Comparison of ENCODE assay signal across 19 cellular contexts in genomic region chr17:17965152-17965721, GRCh38. TPM values are rescaled to one million over a fixed set of nuclear protein-coding genes. Genes with fewer than 3 reads are reported as not detected.
DNase-seq lines count a peak whose midpoint lies in the region; ATAC-seq and TF ChIP-seq lines count a peak whose summit lies in the region.
"Had no signal": no experiment of that assay in that cellular context is flagged by ENCODE, and none has a peak within 500 bp of the region (broad histone marks: within the 10 kb centered on the region; RNA-seq: fewer than 3 reads in every experiment).

No MANE protein-coding gene starts in this region.

- peaks cover 52% of the 10 kb centered on the region for H3K4me1 ChIP-seq in Panc1 (ENCODE audit: control insufficient read depth, insufficient read depth, low read length)

- no peak for TF ChIP-seq CTCF in Panc1 (IDR thresholded peaks at IDR 0.05)
- no peak for TF ChIP-seq CTCF in type B pancreatic cell (conservative IDR thresholded peaks at IDR 0.05)

- H3K27ac Mint-ChIP-seq in activated T-cell treated with anti-CD3 and anti-CD28 coated beads, Interleukin-2, amount 50 U/mL, for 24 hours: peak overlapping the region; percentile 2
- peak overlapping the region; percentile 14 for H3K27ac Mint-ChIP-seq in type B pancreatic cell
- H3K27ac Mint-ChIP-seq: GM23338 had no signal

- no peaks in the 10 kb centered on the region for H3K27me3 ChIP-seq in Panc1 (ENCODE audit: control insufficient read depth, insufficient read depth, low read length)
- H3K27me3 ChIP-seq: Peyer's patch had no signal

- peaks cover 3% of the 10 kb centered on the region for H3K36me3 Mint-ChIP-seq in activated T-cell treated with anti-CD3 and anti-CD28 coated beads, Interleukin-2, amount 50 U/mL, for 24 hours (ENCODE audit: low read depth)
- peaks cover 8% of the 10 kb centered on the region for H3K36me3 Mint-ChIP-seq in type B pancreatic cell

- no TSS peak for BruUV-seq in Panc1 (replicated peaks; lab: Mats Ljungman, UMichigan)

- intact Hi-C loops in Panc1 (cut with micrococcal nuclease; ENCODE audit: unreplicated experiment): no loop called here

- no peak overlapping the region for H3K4me3 ChIP-seq in Panc1 (ENCODE audit: low read depth in 2 of 2, low read length in 2 of 2)
- H3K4me3 ChIP-seq: GM12878, GM23338, Peyer's patch had no signal

- no peak overlapping the region for H3K4me3 Mint-ChIP-seq in activated T-cell treated with anti-CD3 and anti-CD28 coated beads, Interleukin-2, amount 50 U/mL, for 24 hours
- no peak overlapping the region for H3K4me3 Mint-ChIP-seq in type B pancreatic cell
- H3K4me3 Mint-ChIP-seq: GM23338 had no signal

- H3K27me3 Mint-ChIP-seq in activated T-cell treated with anti-CD3 and anti-CD28 coated beads, Interleukin-2, amount 50 U/mL, for 24 hours: no peaks in the 10 kb centered on the region
- no peaks in the 10 kb centered on the region for H3K27me3 Mint-ChIP-seq in type B pancreatic cell

- H3K4me1 Mint-ChIP-seq in activated T-cell treated with anti-CD3 and anti-CD28 coated beads, Interleukin-2, amount 50 U/mL, for 24 hours (ENCODE audit: low read depth): peaks cover 69% of the 10 kb centered on the region
- H3K4me1 Mint-ChIP-seq in type B pancreatic cell (ENCODE audit: unreplicated experiment): peaks cover 40% of the 10 kb centered on the region

- CTCF ChIA-PET in Panc1 (lab: Charles Lee): no interaction called here

- DNase-seq in activated T-cell treated with anti-CD3 and anti-CD28 coated beads, Interleukin-2, amount 50 U/mL, for 24 hours: no peak
- DNase-seq in activated T-cell treated with anti-CD3 and anti-CD28 coated beads, Interleukin-2, amount 50 U/mL, for 48 hours: no peak
- DNase-seq in Panc1 (ENCODE audit: low read depth, low spot score) (no peak), mesenteric fat pad (ENCODE audit: low spot score) (peak; percentile 22), type B pancreatic cell (ENCODE audit: extremely low spot score, unreplicated experiment) (no peak), amniotic stem cell (lab: John Stamatoyannopoulos, UW) (no peak), NCI-H1694 (lab: John Stamatoyannopoulos, UW) (no peak)
- DNase-seq: DMS 273 treated with DMSO at 0.1 percent for 48 hours, GDM1, NCI-H1105 treated with DMSO at 0.1 percent for 48 hours, NCI-H187, NCI-H226, NCI-H524 treated with DMSO at 0.1 percent for 48 hours, Peyer's patch, SHP77 had no signal

- no peaks in the 10 kb centered on the region for H3K9me3 Mint-ChIP-seq in activated T-cell treated with anti-CD3 and anti-CD28 coated beads, Interleukin-2, amount 50 U/mL, for 24 hours
- H3K9me3 Mint-ChIP-seq in type B pancreatic cell: no peaks in the 10 kb centered on the region
- H3K9me3 Mint-ChIP-seq: GM23338 had no signal

- ATAC-seq in Panc1 (no peak), HG03460 (IDR thresholded peaks at IDR 0.05; ENCODE audit: unreplicated experiment) (no peak)
- ATAC-seq: GM23338 had no signal

- peak overlapping the region; percentile 31 for H3K27ac ChIP-seq in Panc1 (ENCODE audit: low read length)
- H3K27ac ChIP-seq: 22Rv1, Peyer's patch had no signal

- POLR2A ChIA-PET in Panc1 (lab: Charles Lee): no interaction called here

- in situ Hi-C loops in Panc1 (cut with HindIII; ENCODE audit: low pct_unique_long_range_greater_than_20kb, low sequenced_read_pairs): no loop called here

- H3K36me3 ChIP-seq in Panc1 (ENCODE audit: control insufficient read depth, insufficient read depth, low read length): no peaks in the 10 kb centered on the region
- H3K36me3 ChIP-seq: Peyer's patch had no signal

- no peaks in the 10 kb centered on the region for H3K9me3 ChIP-seq in Panc1 (ENCODE audit: control insufficient read depth, insufficient read depth, low read depth, low read length)
- H3K9me3 ChIP-seq: Peyer's patch had no signal

RNA-seq across cellular contexts. Expression of gene TOM1L2, which starts 7.0 kb away (rescaled TPM):
- 45.2 TPM for total RNA-seq in Panc1 (2021; ENCODE audit: unreplicated experiment)
- polyA plus RNA-seq in Panc1 (2012; ENCODE audit: insufficient read length): 39.0 TPM
- 43.7 TPM for total RNA-seq in mesenteric fat pad
- total RNA-seq in type B pancreatic cell (ENCODE audit: low replicate concordance): 62.5 and 107 TPM in 2 replicates

RNA-seq across cellular contexts. Expression of gene DRC3, which starts 7.4 kb away (rescaled TPM):
- 3.6 TPM for total RNA-seq in Panc1 (2021; ENCODE audit: unreplicated experiment)
- 3.7 TPM for polyA plus RNA-seq in Panc1 (2012; ENCODE audit: insufficient read length)
- total RNA-seq in mesenteric fat pad: 0.32 TPM
- 3.4 and 8.9 TPM in 2 replicates for total RNA-seq in type B pancreatic cell (ENCODE audit: low replicate concordance)
- total RNA-seq: GM23338 had no signal
